In genomic region chr4:103948244-103949018, GRCh38 we compare ENCODE assay signal across 20 cellular contexts.
"Had no signal": no experiment of that assay in that cellular context is flagged by ENCODE, and none has a peak within 500 bp of the region (broad histone marks: within the 10 kb centered on the region; RNA-seq: fewer than 3 reads in every experiment).

No MANE protein-coding gene starts in this region.

- H3K27ac Mint-ChIP-seq: activated CD4-positive, alpha-beta T cell treated with anti-CD3 and anti-CD28 coated beads for 36 hours; activated CD8-positive, alpha-beta T cell treated with anti-CD3 and anti-CD28 coated beads for 36 hours; activated naive CD4-positive, alpha-beta T cell treated with anti-CD3 and anti-CD28 coated beads, Interleukin-2, amount 50 U/mL, for 72 hours; brain; nephron progenitor cell; stimulated activated naive CD8-positive, alpha-beta T cell treated with anti-CD3 and anti-CD28 coated beads, Interleukin-15, amount 100 ng/mL, for 72 hours; T-helper 17 cell had no signal

- DNase-seq: activated CD4-positive, alpha-beta T cell treated with anti-CD3 and anti-CD28 coated beads for 36 hours; activated CD8-positive, alpha-beta memory T cell treated with anti-CD3 and anti-CD28 coated beads, Interleukin-2, amount 50 U/mL, for 4 hours; activated CD8-positive, alpha-beta T cell treated with anti-CD3 and anti-CD28 coated beads for 36 hours; activated gamma-delta T cell; activated T-cell treated with anti-CD3 and anti-CD28 coated beads, Interleukin-2, amount 50 U/mL, for 48 hours; amygdala; effector memory CD4-positive, alpha-beta T cell; heart right ventricle; kidney glomerular epithelial cell; nephron progenitor cell; right lobe of liver; stimulated activated CD4-positive, alpha-beta T cell treated with anti-CD3 and anti-CD28 coated beads, Interleukin-1b, Interleukin-23, amount 100 ng/mL, for 48 hours; stimulated activated naive CD8-positive, alpha-beta T cell treated with anti-CD3 and anti-CD28 coated beads, Interleukin-15, amount 100 ng/mL, for 72 hours; T-helper 17 cell; upper lobe of right lung; WERI-Rb-1 had no signal

- H3K9me3 Mint-ChIP-seq: stimulated activated naive CD8-positive, alpha-beta T cell treated with anti-CD3 and anti-CD28 coated beads, Interleukin-15, amount 100 ng/mL, for 72 hours had no signal

- H3K4me1 ChIP-seq: gastroesophageal sphincter, heart right ventricle, right lobe of liver, upper lobe of right lung had no signal

- H3K4me3 Mint-ChIP-seq: activated CD4-positive, alpha-beta T cell treated with anti-CD3 and anti-CD28 coated beads for 36 hours; activated CD8-positive, alpha-beta T cell treated with anti-CD3 and anti-CD28 coated beads for 36 hours; brain; central memory CD8-positive, alpha-beta T cell; nephron progenitor cell; stimulated activated naive CD8-positive, alpha-beta T cell treated with anti-CD3 and anti-CD28 coated beads, Interleukin-15, amount 100 ng/mL, for 72 hours; T-helper 17 cell had no signal

- ATAC-seq: activated CD4-positive, alpha-beta T cell treated with anti-CD3 and anti-CD28 coated beads for 36 hours; activated CD8-positive, alpha-beta T cell treated with anti-CD3 and anti-CD28 coated beads for 36 hours; activated naive CD4-positive, alpha-beta T cell treated with anti-CD3 and anti-CD28 coated beads, Interleukin-2, amount 50 U/mL, for 72 hours; gastroesophageal sphincter; heart right ventricle; right lobe of liver; stimulated activated naive CD8-positive, alpha-beta T cell treated with anti-CD3 and anti-CD28 coated beads, Interleukin-15, amount 100 ng/mL, for 72 hours; T-helper 17 cell; upper lobe of right lung had no signal

- H3K27me3 ChIP-seq: gastroesophageal sphincter, heart right ventricle, right lobe of liver, upper lobe of right lung had no signal

- H3K4me1 Mint-ChIP-seq: activated CD4-positive, alpha-beta T cell treated with anti-CD3 and anti-CD28 coated beads for 36 hours; brain; central memory CD8-positive, alpha-beta T cell; nephron progenitor cell; stimulated activated naive CD8-positive, alpha-beta T cell treated with anti-CD3 and anti-CD28 coated beads, Interleukin-15, amount 100 ng/mL, for 72 hours; T-helper 17 cell had no signal

- H3K27ac ChIP-seq: gastroesophageal sphincter, heart right ventricle, right lobe of liver, upper lobe of right lung, WERI-Rb-1 had no signal

- H3K4me3 ChIP-seq: gastroesophageal sphincter, heart right ventricle, right lobe of liver, upper lobe of right lung had no signal

- H3K36me3 Mint-ChIP-seq: activated naive CD4-positive, alpha-beta T cell treated with anti-CD3 and anti-CD28 coated beads, Interleukin-2, amount 50 U/mL, for 72 hours; brain had no signal

- H3K36me3 ChIP-seq: gastroesophageal sphincter, heart right ventricle, right lobe of liver, upper lobe of right lung, WERI-Rb-1 had no signal

- H3K27me3 Mint-ChIP-seq: activated CD4-positive, alpha-beta T cell treated with anti-CD3 and anti-CD28 coated beads for 36 hours; activated CD8-positive, alpha-beta T cell treated with anti-CD3 and anti-CD28 coated beads for 36 hours; brain; central memory CD8-positive, alpha-beta T cell; stimulated activated naive CD8-positive, alpha-beta T cell treated with anti-CD3 and anti-CD28 coated beads, Interleukin-15, amount 100 ng/mL, for 72 hours; T-helper 17 cell had no signal

- H3K9me3 ChIP-seq: gastroesophageal sphincter, right lobe of liver, upper lobe of right lung had no signal
